18 cellular contexts compared by ENCODE assay signal in the genomic region with DNA sequence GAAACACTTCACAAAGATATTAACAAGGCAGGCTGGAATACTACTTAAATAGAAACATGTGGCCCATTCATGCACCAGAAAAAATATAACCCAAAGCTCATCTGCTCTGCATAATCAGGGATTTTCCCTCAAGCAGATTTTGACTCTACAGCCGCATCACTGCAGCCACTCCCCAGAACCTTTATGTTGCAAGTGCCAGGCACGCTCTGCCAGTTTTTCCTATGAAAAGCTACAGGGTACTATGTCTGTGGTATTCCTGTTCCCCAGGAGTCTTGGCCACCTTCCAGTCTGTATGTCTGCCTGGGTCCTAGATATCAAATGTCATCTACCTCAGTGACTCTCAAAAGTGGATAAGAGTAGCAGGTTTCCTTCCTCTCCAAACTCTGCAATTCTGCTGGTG. TPM values are rescaled to one million over a fixed set of nuclear protein-coding genes. Genes with fewer than 3 reads are reported as not detected.
DNase-seq lines count a peak whose midpoint lies in the region; ATAC-seq and TF ChIP-seq lines count a peak whose summit lies in the region.
"Had no signal": no experiment of that assay in that cellular context is flagged by ENCODE, and none has a peak within 500 bp of the region (broad histone marks: within the 10 kb centered on the region; RNA-seq: fewer than 3 reads in every experiment).

No MANE protein-coding gene starts in this region.

- no peaks in the 10 kb centered on the region for H4K20me1 ChIP-seq in mammary epithelial cell (ENCODE audit: insufficient read depth, low read length)

- H3K4me3 Mint-ChIP-seq in MCF 10A (ENCODE audit: unreplicated experiment) (no peak overlapping the region), CD14-positive monocyte (no peak overlapping the region), type B pancreatic cell (no peak overlapping the region)
- no peak overlapping the region for H3K4me3 Mint-ChIP-seq in effector memory CD8-positive, alpha-beta T cell
- no peak overlapping the region for H3K4me3 Mint-ChIP-seq in stimulated activated naive B cell treated with anti-CD40 and anti-IgM and Interleukin-4, amounts not matched to agents 10 μg/mL and 1 μg/mL and 100 μg/mL, for 72 hours

- peaks cover 73% of the 10 kb centered on the region for H3K36me3 Mint-ChIP-seq in MCF 10A (ENCODE audit: insufficient read depth, unreplicated experiment)
- H3K36me3 Mint-ChIP-seq in effector memory CD8-positive, alpha-beta T cell (ENCODE audit: insufficient read depth), result peaks cover 65% of the 10 kb centered on the region
- peaks cover 12% of the 10 kb centered on the region in 2 donors for H3K36me3 Mint-ChIP-seq in stimulated activated naive B cell treated with anti-CD40 and anti-IgM and Interleukin-4, amounts not matched to agents 10 μg/mL and 1 μg/mL and 100 μg/mL, for 72 hours
- H3K36me3 Mint-ChIP-seq in CD14-positive monocyte, result peaks cover 33 to 45% of the 10 kb centered on the region in 2 donors
- peaks cover 10% of the 10 kb centered on the region for H3K36me3 Mint-ChIP-seq in type B pancreatic cell

- in situ Hi-C loops in mammary epithelial cell (cut with MboI; ENCODE audit: low sequenced_read_pairs in 2 of 2), result no loop called here
- in situ Hi-C loops in transverse colon (cut with MboI; ENCODE audit: low pct_ligation_motif_present in 1 of 4, low pct_unique_long_range_greater_than_20kb in 1 of 4, low sequenced_read_pairs in 3 of 4), result loop anchor here in 1 of 4 donors (10.0 kb wide), 1 partner anchor 190 kb away; no protein-coding TSS in a partner anchor

- H3K4me3 ChIP-seq in mammary epithelial cell (replicated peaks in 1 of 3; ENCODE audit: insufficient read depth in 1 of 3, low read depth in 2 of 3, low read length in 3 of 3) (no peak overlapping the region), transverse colon (no peak overlapping the region)

- no peak overlapping the region for H2AFZ ChIP-seq in mammary epithelial cell (ENCODE audit: low read depth, low read length)

- H3K4me1 Mint-ChIP-seq in MCF 10A (ENCODE audit: insufficient read depth, unreplicated experiment), result peaks cover 36% of the 10 kb centered on the region
- peaks cover 32 to 45% of the 10 kb centered on the region in 2 donors for H3K4me1 Mint-ChIP-seq in effector memory CD8-positive, alpha-beta T cell (ENCODE audit: low read depth in 2 of 2)
- peaks cover 28 to 41% of the 10 kb centered on the region in 2 donors for H3K4me1 Mint-ChIP-seq in stimulated activated naive B cell treated with anti-CD40 and anti-IgM and Interleukin-4, amounts not matched to agents 10 μg/mL and 1 μg/mL and 100 μg/mL, for 72 hours
- peaks cover 30% of the 10 kb centered on the region for H3K4me1 Mint-ChIP-seq in CD14-positive monocyte
- H3K4me1 Mint-ChIP-seq in type B pancreatic cell (ENCODE audit: unreplicated experiment), result peaks cover 24% of the 10 kb centered on the region

- H3K9me3 ChIP-seq in mammary epithelial cell (replicated peaks; ENCODE audit: insufficient read depth, low read length), result no peaks in the 10 kb centered on the region
- no peaks in the 10 kb centered on the region for H3K9me3 ChIP-seq in transverse colon
- H3K9me3 ChIP-seq: BE2C had no signal

- TF ChIP-seq POLR2A in transverse colon (IDR thresholded peaks at IDR 0.05), result no peak

- no peaks in the 10 kb centered on the region for H3K27me3 ChIP-seq in mammary epithelial cell (ENCODE audit: insufficient read depth, low read length)
- no peaks in the 10 kb centered on the region for H3K27me3 ChIP-seq in transverse colon
- H3K27me3 ChIP-seq: BE2C had no signal

- H3K36me3 ChIP-seq in mammary epithelial cell (ENCODE audit: insufficient read depth, low read length) (no peaks in the 10 kb centered on the region), transverse colon (peaks cover 0 to 17% (median 3%) of the 10 kb centered on the region in 4 donors)

- dilution Hi-C loops in mammary epithelial cell (cut with HindIII; ENCODE audit: low sequenced_read_pairs), result no loop called here

- H3K79me2 ChIP-seq in mammary epithelial cell (ENCODE audit: insufficient read depth, low read length), result peaks cover 51% of the 10 kb centered on the region

- peak; percentile 57 for DNase-seq in MCF 10A (ENCODE audit: unreplicated experiment)
- DNase-seq in mammary epithelial cell, result no peak
- peak; percentile 61 for DNase-seq in NCI-H2171 treated with DMSO at 0.1 percent for 48 hours (lab: John Stamatoyannopoulos, UW)
- DNase-seq in effector memory CD8-positive, alpha-beta T cell, result no peak
- no peak for DNase-seq in stimulated activated naive B cell treated with anti-CD40 and anti-IgM and Interleukin-4, amounts not matched to agents 10 μg/mL and 1 μg/mL and 100 μg/mL, for 72 hours
- no peak for DNase-seq in transverse colon
- DNase-seq in CD14-positive monocyte (ENCODE audit: low spot score), result no peak
- DNase-seq in type B pancreatic cell (ENCODE audit: extremely low spot score, unreplicated experiment), result no peak
- DNase-seq: BE2C; cerebellar nuclear complex; EL; Karpas-422; NCI-H1694; NK-92 treated with Interleukin-12 subunit alpha and Interleukin-12 subunit beta, amount 100 ng/mL, for 24 hours; SIG-M5 had no signal

- BruUV-seq in MCF 10A (replicated peaks; lab: Mats Ljungman, UMichigan) (no TSS peak), mammary epithelial cell (replicated peaks; lab: Mats Ljungman, UMichigan) (no TSS peak)

- intact Hi-C loops in MCF 10A (cut with micrococcal nuclease), result loop anchor here (5.0 kb wide), 1 partner anchor 37 kb away; no protein-coding TSS in a partner anchor
- intact Hi-C loops in mammary epithelial cell (cut with micrococcal nuclease), result loop anchor here (10.0 kb wide), 1 partner anchor 550 kb away; a partner anchor contains a TSS
- intact Hi-C loops in transverse colon (cut with DNase I; ENCODE audit: low total_unique reads), result no loop called here
- intact Hi-C loops in CD14-positive monocyte (cut with micrococcal nuclease), result loop anchor here (10.0 kb wide), 2 partner anchors 150 to 730 kb away; a partner anchor contains a TSS

- H3K4me1 ChIP-seq in mammary epithelial cell (ENCODE audit: insufficient read depth, low read length), result peaks cover 10% of the 10 kb centered on the region
- peaks cover 19 to 24% (median 20%) of the 10 kb centered on the region in 4 donors for H3K4me1 ChIP-seq in transverse colon
- H3K4me1 ChIP-seq: BE2C had no signal

- H3K27ac ChIP-seq in mammary epithelial cell (ENCODE audit: insufficient read depth, low read depth, low read length) (no peak overlapping the region), transverse colon (no peak overlapping the region)
- H3K27ac ChIP-seq: epithelial cell of prostate had no signal

- POLR2A ChIA-PET in MCF 10A (lab: Yijun Ruan, JAX), result interaction anchor here (0.9 kb wide), 1 partner anchor 165 kb away, joined by 5 read pairs; no protein-coding TSS in a partner anchor

- no peak overlapping the region for H3K9ac ChIP-seq in mammary epithelial cell (ENCODE audit: insufficient read depth, low read length)

- H3K27me3 Mint-ChIP-seq in MCF 10A (ENCODE audit: insufficient read depth, unreplicated experiment), result no peaks in the 10 kb centered on the region
- H3K27me3 Mint-ChIP-seq in effector memory CD8-positive, alpha-beta T cell, result no peaks in the 10 kb centered on the region
- H3K27me3 Mint-ChIP-seq in stimulated activated naive B cell treated with anti-CD40 and anti-IgM and Interleukin-4, amounts not matched to agents 10 μg/mL and 1 μg/mL and 100 μg/mL, for 72 hours, result no peaks in the 10 kb centered on the region
- no peaks in the 10 kb centered on the region for H3K27me3 Mint-ChIP-seq in CD14-positive monocyte (ENCODE audit: low read depth in 3 of 3)
- H3K27me3 Mint-ChIP-seq in type B pancreatic cell, result no peaks in the 10 kb centered on the region
- H3K27me3 Mint-ChIP-seq: progenitor cell of endocrine pancreas had no signal

- no peak for TF ChIP-seq EP300 in transverse colon (IDR thresholded peaks at IDR 0.05; ENCODE audit: low read depth)

- no peak for ATAC-seq in effector memory CD8-positive, alpha-beta T cell (replicated peaks)
- ATAC-seq in stimulated activated naive B cell treated with anti-CD40 and anti-IgM and Interleukin-4, amounts not matched to agents 10 μg/mL and 1 μg/mL and 100 μg/mL, for 72 hours (replicated peaks), result peak; percentile 19 to 40
- ATAC-seq: HCT116 had no signal

- H3K9me3 Mint-ChIP-seq in MCF 10A (ENCODE audit: unreplicated experiment) (no peaks in the 10 kb centered on the region), CD14-positive monocyte (no peaks in the 10 kb centered on the region), type B pancreatic cell (no peaks in the 10 kb centered on the region)
- H3K9me3 Mint-ChIP-seq in effector memory CD8-positive, alpha-beta T cell, result no peaks in the 10 kb centered on the region
- no peaks in the 10 kb centered on the region for H3K9me3 Mint-ChIP-seq in stimulated activated naive B cell treated with anti-CD40 and anti-IgM and Interleukin-4, amounts not matched to agents 10 μg/mL and 1 μg/mL and 100 μg/mL, for 72 hours

- H3K27ac Mint-ChIP-seq in MCF 10A (ENCODE audit: low read depth, unreplicated experiment), result peak overlapping the region; percentile 63
- peak overlapping the region; percentile 59 to 71 for H3K27ac Mint-ChIP-seq in effector memory CD8-positive, alpha-beta T cell
- H3K27ac Mint-ChIP-seq in stimulated activated naive B cell treated with anti-CD40 and anti-IgM and Interleukin-4, amounts not matched to agents 10 μg/mL and 1 μg/mL and 100 μg/mL, for 72 hours, result peak overlapping the region; percentile 25
- H3K27ac Mint-ChIP-seq in CD14-positive monocyte, result peak overlapping the region in 1 of 7 donors; percentile 63
- H3K27ac Mint-ChIP-seq in type B pancreatic cell, result no peak overlapping the region

- CTCF ChIA-PET in MCF 10A (lab: Yijun Ruan, JAX), result interaction anchor here (0.6 to 0.7 kb wide), 2 partner anchors 139 to 462 kb away, joined by 3 read pairs; no protein-coding TSS in a partner anchor
- CTCF ChIA-PET in mammary epithelial cell (lab: Charles Lee; ENCODE audit: low non-redundant PET), result no interaction called here

- no peak overlapping the region for H3K4me2 ChIP-seq in mammary epithelial cell (ENCODE audit: insufficient read depth, low read depth, low read length)

- TF ChIP-seq CTCF in MCF 10A (IDR thresholded peaks at IDR 0.05; ENCODE audit: unreplicated experiment) (no peak), mammary epithelial cell (conservative IDR thresholded peaks at IDR 0.05 in 1 of 2, IDR thresholded peaks at IDR 0.05 in 1 of 2; ENCODE audit: extremely low read depth in 1 of 2, insufficient read depth in 1 of 2, low read depth in 1 of 2, low read length in 2 of 2) (no peak), transverse colon (IDR thresholded peaks at IDR 0.05) (no peak), CD14-positive monocyte (IDR thresholded peaks at IDR 0.05) (no peak), type B pancreatic cell (conservative IDR thresholded peaks at IDR 0.05) (no peak)

- WGBS in mammary epithelial cell (ENCODE audit: low coverage, missing lambda C conversion rate), result 50% methylated on average over 2 of the region's 2 CpGs
- WGBS in transverse colon (ENCODE audit: low coverage in 1 of 2), 2 donors, result 80 to 83% methylated on average over 1 to 2 of the region's 2 CpGs

RNA-seq across cellular contexts. Expression of a gene that starts 3.8 kb away (rescaled TPM):
- total RNA-seq in MCF 10A (2022) (22.8 and 29.6 TPM in 2 replicates), mammary epithelial cell (10 to 100 TPM; 16.5 to 20.5 TPM), transverse colon (10 to 100 TPM in 3 of 4 donors, 1 to 10 TPM in 1; 4.5 to 36.2 (median 23.2) TPM), type B pancreatic cell (ENCODE audit: low replicate concordance) (33.6 and 39.3 TPM in 2 replicates)
- polyA plus RNA-seq in mammary epithelial cell (17.0 TPM), CD14-positive monocyte (10 to 100 TPM; 39.0 to 42.9 TPM)
- polyA minus RNA-seq in mammary epithelial cell, result 3.6 TPM

RNA-seq across cellular contexts. Expression of a gene that starts 3.8 kb away (rescaled TPM):
- 36.9 and 56.4 TPM in 2 replicates for total RNA-seq in MCF 10A (2022)
- total RNA-seq in mammary epithelial cell, result 10 to 100 TPM; 33.0 to 38.4 TPM
- polyA plus RNA-seq in mammary epithelial cell, result 33.3 TPM
- 10.7 TPM for polyA minus RNA-seq in mammary epithelial cell
- 10 to 100 TPM; 23.9 to 46.8 (median 36.3) TPM for total RNA-seq in transverse colon
- polyA plus RNA-seq in CD14-positive monocyte, result 10 to 100 TPM; 62.8 to 72.0 TPM
- 45.0 and 49.4 TPM in 2 replicates for total RNA-seq in type B pancreatic cell (ENCODE audit: low replicate concordance)

Comparison
In these comparisons a context has a peak if more than half of its experiments do, and no peak if none do; other contexts are left out.
1. DNase-seq: peak in MCF 10A (single experiment) and NCI-H2171 treated with DMSO at 0.1 percent for 48 hours (single experiment); none in mammary epithelial cell (single experiment), effector memory CD8-positive, alpha-beta T cell (0 of 3), stimulated activated naive B cell treated with anti-CD40 and anti-IgM and Interleukin-4, amounts not matched to agents 10 μg/mL and 1 μg/mL and 100 μg/mL, for 72 hours (single experiment), transverse colon (single experiment), CD14-positive monocyte (single experiment) and type B pancreatic cell (single experiment).